In genomic region chr10:298033-298432, GRCh38 we compare ENCODE assay signal across 21 cellular contexts.
DNase-seq lines count a peak whose midpoint lies in the region; ATAC-seq, FAIRE-seq and TF ChIP-seq lines count a peak whose summit lies in the region.
"Had no signal": no experiment of that assay in that cellular context is flagged by ENCODE, and none has a peak within 500 bp of the region (broad histone marks: within the 10 kb centered on the region; RNA-seq: fewer than 3 reads in every experiment).

No MANE protein-coding gene starts in this region.

- H2BK5ac ChIP-seq in H1 (ENCODE audit: low read depth, low read length) = 0 out of 2 replicates have a peak overlapping the region, but pooled peaks have one; percentile 44

- H2BK15ac ChIP-seq in H1 (ENCODE audit: low read length) = no peak overlapping the region

- H3K23me2 ChIP-seq in H1 (ENCODE audit: low read depth, low read length) = no peaks in the 10 kb centered on the region; the same call in 1 of the 2 replicates

- no peak for FAIRE-seq in H1 (lab: Jason Lieb, UNC)
- FAIRE-seq: D721Med had no signal

- CTCF ChIA-PET in PC-3 (lab: Charles Lee) = interaction anchor here (0.6 kb wide), 1 partner anchor 32 kb away, joined by 3 read pairs; no protein-coding TSS in a partner anchor
- CTCF ChIA-PET in H1 (lab: Charles Lee; ENCODE audit: partially characterized antibody) = interaction anchor here (1.0 kb wide), 1 partner anchor 18 kb away, joined by 3 read pairs; no protein-coding TSS in a partner anchor

- no peak overlapping the region for H2BK20ac ChIP-seq in H1 (ENCODE audit: low read length)

- H3K79me1 ChIP-seq in H1 (ENCODE audit: low read depth, low read length) = no peaks in the 10 kb centered on the region; the same call in 1 of the 2 replicates

- H3K36me3 ChIP-seq in ACC112 (ENCODE audit: insufficient read depth, low read length) (no peaks in the 10 kb centered on the region), PC-3 (ENCODE audit: low read depth, low read length) (no peaks in the 10 kb centered on the region), H1 (ENCODE audit: control insufficient read depth in 2 of 4, insufficient read depth in 4 of 4, low read length in 3 of 4) (no peaks in the 10 kb centered on the region; a peak in 1 of 8 replicates), sigmoid colon (peaks cover 0 to 24% (median 0%) of the 10 kb centered on the region in 4 donors)
- H3K36me3 ChIP-seq: BE2C had no signal

- H3F3A ChIP-seq in PC-3 (ENCODE audit: low read length, unreplicated experiment) = no peaks in the 10 kb centered on the region

- no peak overlapping the region for H3K18ac ChIP-seq in H1 (ENCODE audit: extremely low read depth, low read length)

- no peak overlapping the region for H2BK12ac ChIP-seq in H1 (ENCODE audit: low read depth, low read length)

- H4K5ac ChIP-seq in H1 (ENCODE audit: insufficient read length, low read depth, low read length) = no peak overlapping the region

- DNase-seq in PC-3 (no peak), H1 (ENCODE audit: low read depth in 1 of 2, low spot score in 2 of 2) (no peak), sigmoid colon (no peak), NCI-H82 (lab: John Stamatoyannopoulos, UW) (no peak), GDM1 (lab: John Stamatoyannopoulos, UW) (no peak)
- no peak for DNase-seq in activated CD8-positive, alpha-beta memory T cell treated with anti-CD3 and anti-CD28 coated beads, Interleukin-2, amount 50 U/mL, for 4 hours
- DNase-seq: BE2C; CD8-positive, alpha-beta T cell; DND-41; GF-D8; NCI-H1092 treated with DMSO at 0.1 percent for 48 hours; NCI-H187; NCI-H446 treated with DMSO at 0.1 percent for 48 hours; NCI-H774; SHP77 had no signal

- no peak for TF ChIP-seq RAD21 in H1 (IDR thresholded peaks at IDR 0.05 in 1 of 2, conservative IDR thresholded peaks at IDR 0.05 in 1 of 2; ENCODE audit: low read depth in 2 of 2, low read length in 2 of 2)

- H3K79me2 ChIP-seq in ACC112 (ENCODE audit: control insufficient read depth, insufficient read depth, low read length, unreplicated experiment) = no peaks in the 10 kb centered on the region
- H3K79me2 ChIP-seq in PC-3 (ENCODE audit: low read length) = no peaks in the 10 kb centered on the region
- H3K79me2 ChIP-seq in H1 (ENCODE audit: control insufficient read depth in 1 of 2, insufficient read depth in 2 of 2, low read length in 2 of 2) = no peaks in the 10 kb centered on the region

- H4K20me1 ChIP-seq in PC-3 (ENCODE audit: low read length) (no peaks in the 10 kb centered on the region), H1 (replicated peaks in 1 of 2; ENCODE audit: control insufficient read depth in 1 of 2, insufficient read depth in 2 of 2, low read length in 2 of 2) (peaks cover 0 to under 1% of the 10 kb centered on the region in 2 experiments)

- BruUV-seq in PC-3 (replicated peaks; lab: Mats Ljungman, UMichigan) = no TSS peak

- H3K14ac ChIP-seq in H1 (ENCODE audit: insufficient read length) = no peak overlapping the region

- intact Hi-C loops in PC-3 (cut with micrococcal nuclease) = no loop called here
- intact Hi-C loops in sigmoid colon (cut with DNase I) = no loop called here

- no peak overlapping the region for H2AFZ ChIP-seq in ACC112 (ENCODE audit: low read length, unreplicated experiment)
- H2AFZ ChIP-seq in PC-3 (ENCODE audit: low read length) = no peak overlapping the region
- H2AFZ ChIP-seq in H1 (ENCODE audit: low read length) = no peak overlapping the region
- H2AFZ ChIP-seq: GM23338 had no signal

- no peak overlapping the region for H3K4ac ChIP-seq in H1 (replicated peaks; ENCODE audit: insufficient read length, low read depth, low read length)

- no peak for TF ChIP-seq POLR2A in H1 (IDR thresholded peaks at IDR 0.05; ENCODE audit: control extremely low read depth in 1 of 2, low read depth in 2 of 2, low read length in 2 of 2)
- TF ChIP-seq POLR2A in sigmoid colon (IDR thresholded peaks at IDR 0.05) = no peak

- POLR2A ChIA-PET in PC-3 (lab: Charles Lee; ENCODE audit: unreplicated experiment) (no interaction called here), H1 (lab: Charles Lee; ENCODE audit: partially characterized antibody) (no interaction called here)

- 80% methylated on average over 9 of the region's 9 CpGs; no CpG with 5 or more reads in 1 of the 2 experiments for WGBS in H1 (ENCODE audit: extremely low coverage in 1 of 2, insufficient coverage in 1 of 2, insufficient read length in 1 of 2, insufficient replicate concordance in 2 of 2, low coverage in 1 of 2, low lambda C conversion rate in 2 of 2, missing lambda C conversion rate in 1 of 2), 2 experiments
- 91 to 94% methylated on average over 9 of the region's 9 CpGs for WGBS in sigmoid colon, 2 donors

- no peak overlapping the region for H4K91ac ChIP-seq in H1 (replicated peaks; ENCODE audit: insufficient read length, low read length)

- H2AK5ac ChIP-seq in H1 (ENCODE audit: low read depth, low read length) = 0 out of 2 replicates have a peak overlapping the region, but pooled peaks have one; percentile 39

- H4K8ac ChIP-seq in H1 (ENCODE audit: extremely low read depth, insufficient read depth, low read length) = no peak overlapping the region

- TF ChIP-seq EP300 in H1 (IDR thresholded peaks at IDR 0.05; ENCODE audit: borderline replicate concordance in 1 of 2, low read depth in 2 of 2, low read length in 2 of 2) (no peak), sigmoid colon (IDR thresholded peaks at IDR 0.05) (no peak)

- H3K9me3 ChIP-seq in PC-3 (ENCODE audit: low read length) (no peaks in the 10 kb centered on the region), H1 (ENCODE audit: insufficient read depth in 2 of 2, low read depth in 1 of 2, low read length in 1 of 2) (no peaks in the 10 kb centered on the region), sigmoid colon (no peaks in the 10 kb centered on the region)
- H3K9me3 ChIP-seq: BE2C, Peyer's patch had no signal

- ATAC-seq in PC-3 = no peak
- ATAC-seq: CD8-positive, alpha-beta T cell; GM23338 had no signal

- H3K9ac ChIP-seq in PC-3 (ENCODE audit: low read length) (no peak overlapping the region), H1 (replicated peaks in 1 of 4; ENCODE audit: extremely low read depth in 1 of 4, low read depth in 3 of 4, low read length in 3 of 4) (no peak overlapping the region)
- H3K9ac ChIP-seq: KMS-11 had no signal

- no peaks in the 10 kb centered on the region for H3K9me2 ChIP-seq in PC-3 (replicated peaks; ENCODE audit: low read length)

- TF ChIP-seq CTCF in PC-3 (conservative IDR thresholded peaks at IDR 0.05; ENCODE audit: low read depth, low read length) (no peak), H1 (IDR thresholded peaks at IDR 0.05; ENCODE audit: control extremely low read depth in 1 of 3, insufficient read depth in 1 of 3, low read depth in 1 of 3, low read length in 3 of 3) (no peak), sigmoid colon (IDR thresholded peaks at IDR 0.05) (no peak)

- no peak overlapping the region for H2BK120ac ChIP-seq in H1 (replicated peaks; ENCODE audit: low read depth, low read length)

- H3K27me3 ChIP-seq in ACC112 (ENCODE audit: insufficient read depth, low read length) = no peaks in the 10 kb centered on the region
- no peaks in the 10 kb centered on the region for H3K27me3 ChIP-seq in PC-3 (ENCODE audit: low read length)
- H3K27me3 ChIP-seq in H1 (replicated peaks in 1 of 4; ENCODE audit: control insufficient read depth in 3 of 4, extremely low read depth in 1 of 4, insufficient read depth in 3 of 4, low read length in 3 of 4) = no peaks in the 10 kb centered on the region
- H3K27me3 ChIP-seq in sigmoid colon = no peaks in the 10 kb centered on the region
- H3K27me3 ChIP-seq: BE2C, Peyer's patch had no signal

- no peak overlapping the region for H3K4me3 ChIP-seq in ACC112 (ENCODE audit: low read depth, low read length)
- H3K4me3 ChIP-seq in PC-3 (ENCODE audit: low read length) = no peak overlapping the region
- H3K4me3 ChIP-seq in H1 (ENCODE audit: extremely low read depth in 1 of 4, insufficient read depth in 2 of 4, low read depth in 3 of 4, low read length in 4 of 4) = no peak overlapping the region
- H3K4me3 ChIP-seq in sigmoid colon = no peak overlapping the region
- H3K4me3 ChIP-seq: GM23338, Peyer's patch had no signal

- H3K4me2 ChIP-seq in PC-3 (ENCODE audit: low read length) = peak overlapping the region; percentile 62; the same call in 1 of the 2 replicates
- no peak overlapping the region for H3K4me2 ChIP-seq in H1 (ENCODE audit: insufficient read depth in 1 of 2, low read depth in 2 of 2, low read length in 2 of 2)
- H3K4me2 ChIP-seq: GM23338, KMS-11 had no signal

- H3K4me1 ChIP-seq in ACC112 (ENCODE audit: control insufficient read depth, insufficient read depth, low read length, unreplicated experiment) (peaks cover 9% of the 10 kb centered on the region), PC-3 (ENCODE audit: insufficient read depth, low read length) (peaks cover 8% of the 10 kb centered on the region), H1 (replicated peaks in 1 of 4; ENCODE audit: control insufficient read depth in 3 of 4, insufficient read depth in 4 of 4, low read length in 3 of 4) (no peaks in the 10 kb centered on the region), sigmoid colon (peaks cover 0 to 13% (median 11%) of the 10 kb centered on the region in 4 donors)
- H3K4me1 ChIP-seq: BE2C, Peyer's patch had no signal

- H3K56ac ChIP-seq in H1 (replicated peaks; ENCODE audit: insufficient read length, low read depth, low read length) = no peak overlapping the region

- no peak overlapping the region for H3K23ac ChIP-seq in H1 (ENCODE audit: insufficient read length)

- H3K27ac ChIP-seq in ACC112 (ENCODE audit: low read depth, low read length) (peak overlapping the region; percentile 82), PC-3 (ENCODE audit: low read length) (no peak overlapping the region), H1 (ENCODE audit: low read depth, low read length) (no peak overlapping the region), sigmoid colon (peak overlapping the region; percentile 40 to 71 (median 60))
- H3K27ac ChIP-seq: HL-60, KMS-11 had no signal

TF ChIP-seq in H1, 55 proteins besides CTCF, POLR2A, EP300 and RAD21:
- no peak for TF ChIP-seq HDAC2 (IDR thresholded peaks at IDR 0.05; ENCODE audit: borderline replicate concordance in 1 of 2, low read depth in 2 of 2, low read length in 2 of 2)
- TF ChIP-seq KDM1A (IDR thresholded peaks at IDR 0.05; ENCODE audit: borderline replicate concordance, low read length) = no peak
- TF ChIP-seq TBP (IDR thresholded peaks at IDR 0.05; ENCODE audit: low read depth, low read length) = no peak
- no peak for TF ChIP-seq CHD1 (IDR thresholded peaks at IDR 0.05; ENCODE audit: low read depth, low read length)
- no peak for TF ChIP-seq POU5F1 (IDR thresholded peaks at IDR 0.05; ENCODE audit: low read depth, low read length)
- TF ChIP-seq SIRT6 (IDR thresholded peaks at IDR 0.05; ENCODE audit: low read length) = no peak

Comparison
In these comparisons a context has a peak if more than half of its experiments do, and no peak if none do; other contexts are left out.
1. H3K27ac ChIP-seq: peak in ACC112 (single experiment) and sigmoid colon (4 of 4); none in PC-3 (single experiment) and H1 (single experiment).